17 cellular contexts compared by ENCODE assay signal in the genomic region with DNA sequence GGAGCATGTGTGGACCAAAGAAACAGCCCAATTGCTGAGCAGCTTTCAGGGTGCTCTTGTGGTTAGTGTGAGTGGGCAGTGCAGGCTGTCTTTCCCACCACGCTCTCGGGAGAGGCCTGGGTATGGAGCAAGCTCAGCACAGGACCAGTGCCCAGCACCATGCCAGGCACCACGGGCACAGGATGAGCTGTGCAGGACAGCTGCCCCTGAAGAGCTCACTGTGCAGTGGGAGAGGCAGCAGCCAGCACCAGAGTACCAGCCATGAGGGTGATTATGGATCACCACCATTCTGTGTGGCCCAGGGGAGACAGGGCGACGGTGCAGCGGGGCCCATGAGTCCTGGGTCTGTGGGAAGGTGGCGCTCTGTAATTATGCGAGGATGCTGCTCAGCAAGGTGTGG. TPM values are rescaled to one million over a fixed set of nuclear protein-coding genes. Genes with fewer than 3 reads are reported as not detected.
DNase-seq lines count a peak whose midpoint lies in the region; ATAC-seq and TF ChIP-seq lines count a peak whose summit lies in the region.
"Had no signal": no experiment of that assay in that cellular context is flagged by ENCODE, and none has a peak within 500 bp of the region (broad histone marks: within the 10 kb centered on the region; RNA-seq: fewer than 3 reads in every experiment).

No MANE protein-coding gene starts in this region.

- intact Hi-C loops in activated naive CD4-positive, alpha-beta T cell treated with anti-CD3 and anti-CD28 coated beads for 36 hours (cut with micrococcal nuclease): no loop called here
- intact Hi-C loops in Panc1 (cut with micrococcal nuclease; ENCODE audit: unreplicated experiment): no loop called here
- intact Hi-C loops in left lung (cut with DNase I): no loop called here
- intact Hi-C loops in sciatic nerve (cut with DNase I): no loop called here
- intact Hi-C loops in stomach (cut with DNase I; ENCODE audit: low total_unique reads): no loop called here

- peaks cover 2% of the 10 kb centered on the region for H3K4me1 Mint-ChIP-seq in activated naive CD4-positive, alpha-beta T cell treated with anti-CD3 and anti-CD28 coated beads for 36 hours (ENCODE audit: low read depth)
- H3K4me1 Mint-ChIP-seq in activated T-cell treated with anti-CD3 and anti-CD28 coated beads, Interleukin-2, amount 50 U/mL, for 24 hours (ENCODE audit: low read depth): peaks cover 4% of the 10 kb centered on the region
- H3K4me1 Mint-ChIP-seq: CD8-positive, alpha-beta memory T cell had no signal

- H3K27ac ChIP-seq in Panc1 (ENCODE audit: low read length) (no peak overlapping the region), left lung (no peak overlapping the region), stomach (no peak overlapping the region)
- H3K27ac ChIP-seq: BLaER1 had no signal

- CTCF ChIA-PET in activated naive CD4-positive, alpha-beta T cell treated with anti-CD3 and anti-CD28 coated beads for 36 hours (lab: Charles Lee): no interaction called here
- CTCF ChIA-PET in Panc1 (lab: Charles Lee): no interaction called here

- no peak for TF ChIP-seq EP300 in stomach (IDR thresholded peaks at IDR 0.05)

- no peak overlapping the region for H3K4me3 Mint-ChIP-seq in activated naive CD4-positive, alpha-beta T cell treated with anti-CD3 and anti-CD28 coated beads for 36 hours
- no peak overlapping the region for H3K4me3 Mint-ChIP-seq in activated T-cell treated with anti-CD3 and anti-CD28 coated beads, Interleukin-2, amount 50 U/mL, for 24 hours
- H3K4me3 Mint-ChIP-seq: CD8-positive, alpha-beta memory T cell; GM23338 had no signal

- H3K27ac Mint-ChIP-seq in activated naive CD4-positive, alpha-beta T cell treated with anti-CD3 and anti-CD28 coated beads for 36 hours: no peak overlapping the region
- H3K27ac Mint-ChIP-seq in activated T-cell treated with anti-CD3 and anti-CD28 coated beads, Interleukin-2, amount 50 U/mL, for 24 hours: no peak overlapping the region
- H3K27ac Mint-ChIP-seq: GM23338 had no signal

- H3K9me3 ChIP-seq in Panc1 (ENCODE audit: control insufficient read depth, insufficient read depth, low read depth, low read length) (no peaks in the 10 kb centered on the region), left lung (peaks cover 0 to 3% of the 10 kb centered on the region in 2 donors), stomach (peaks cover 0 to 5% (median 0%) of the 10 kb centered on the region in 4 donors)
- H3K9me3 ChIP-seq: BLaER1 had no signal

- TF ChIP-seq POLR2A in stomach (IDR thresholded peaks at IDR 0.05): no peak

- no peaks in the 10 kb centered on the region for H3K36me3 Mint-ChIP-seq in activated naive CD4-positive, alpha-beta T cell treated with anti-CD3 and anti-CD28 coated beads for 36 hours (ENCODE audit: low read depth)
- no peaks in the 10 kb centered on the region for H3K36me3 Mint-ChIP-seq in activated T-cell treated with anti-CD3 and anti-CD28 coated beads, Interleukin-2, amount 50 U/mL, for 24 hours (ENCODE audit: low read depth)
- H3K36me3 Mint-ChIP-seq: CD8-positive, alpha-beta memory T cell had no signal

- DNase-seq in activated naive CD4-positive, alpha-beta T cell treated with anti-CD3 and anti-CD28 coated beads, Interleukin-2, amount 50 U/mL, for 16 hours: peak; percentile 2
- DNase-seq in activated naive CD4-positive, alpha-beta T cell treated with anti-CD3 and anti-CD28 coated beads for 36 hours: no peak
- DNase-seq in Panc1 (ENCODE audit: low read depth, low spot score): no peak
- DNase-seq in left lung: peak; percentile 5 to 32
- DNase-seq in sciatic nerve (ENCODE audit: low spot score): peak; percentile 25
- DNase-seq in stomach: no peak
- DNase-seq in activated T-cell treated with anti-CD3 and anti-CD28 coated beads, Interleukin-2, amount 50 U/mL, for 24 hours: no peak
- DNase-seq: CD8-positive, alpha-beta memory T cell; DMS79 treated with DMSO at 0.1 percent for 48 hours; KG1; NCI-H1436 treated with DMSO at 0.1 percent for 48 hours; NCI-H2029 treated with DMSO at 0.1 percent for 48 hours; NCI-H2171 treated with DMSO at 0.1 percent for 48 hours; NCI-H748 treated with DMSO at 0.1 percent for 48 hours had no signal

- 0 out of 2 replicates have a peak, but pooled peaks have one; percentile 33 for ATAC-seq in Panc1
- no peak for ATAC-seq in left lung
- ATAC-seq in sciatic nerve: no peak
- no peak for ATAC-seq in GM19324 (IDR thresholded peaks at IDR 0.05; ENCODE audit: low FRiP score, unreplicated experiment)
- ATAC-seq: GM23338 had no signal

- no peaks in the 10 kb centered on the region for H3K4me1 ChIP-seq in Panc1 (ENCODE audit: control insufficient read depth, insufficient read depth, low read length)
- H3K4me1 ChIP-seq in left lung: no peaks in the 10 kb centered on the region
- no peaks in the 10 kb centered on the region for H3K4me1 ChIP-seq in stomach

- no TSS peak for BruUV-seq in Panc1 (replicated peaks; lab: Mats Ljungman, UMichigan)

- H3K4me3 ChIP-seq in Panc1 (ENCODE audit: low read depth in 2 of 2, low read length in 2 of 2) (no peak overlapping the region), left lung (no peak overlapping the region), stomach (no peak overlapping the region)
- H3K4me3 ChIP-seq: BLaER1, GM23338 had no signal

- in situ Hi-C loops in Panc1 (cut with HindIII; ENCODE audit: low pct_unique_long_range_greater_than_20kb, low sequenced_read_pairs): no loop called here

- POLR2A ChIA-PET in Panc1 (lab: Charles Lee): no interaction called here

- H3K27me3 ChIP-seq in Panc1 (ENCODE audit: control insufficient read depth, insufficient read depth, low read length): no peaks in the 10 kb centered on the region
- H3K27me3 ChIP-seq in left lung: peaks cover 0 to 32% of the 10 kb centered on the region in 2 donors
- H3K27me3 ChIP-seq in stomach: no peaks in the 10 kb centered on the region
- H3K27me3 ChIP-seq: BLaER1 had no signal

- H3K9me3 Mint-ChIP-seq in activated naive CD4-positive, alpha-beta T cell treated with anti-CD3 and anti-CD28 coated beads for 36 hours: peaks cover 4% of the 10 kb centered on the region
- peaks cover 5% of the 10 kb centered on the region for H3K9me3 Mint-ChIP-seq in activated T-cell treated with anti-CD3 and anti-CD28 coated beads, Interleukin-2, amount 50 U/mL, for 24 hours
- H3K9me3 Mint-ChIP-seq: GM23338 had no signal

- no peak for TF ChIP-seq CTCF in Panc1 (IDR thresholded peaks at IDR 0.05)
- no peak for TF ChIP-seq CTCF in left lung (IDR thresholded peaks at IDR 0.05)
- no peak for TF ChIP-seq CTCF in stomach (IDR thresholded peaks at IDR 0.05)

- no peaks in the 10 kb centered on the region for H3K36me3 ChIP-seq in Panc1 (ENCODE audit: control insufficient read depth, insufficient read depth, low read length)
- H3K36me3 ChIP-seq in left lung: no peaks in the 10 kb centered on the region
- H3K36me3 ChIP-seq in stomach: peaks cover 0 to 17% (median 8%) of the 10 kb centered on the region in 4 donors
- H3K36me3 ChIP-seq: BLaER1 had no signal

- WGBS in stomach, 5 donors: 90 to 92% (median 92%) methylated on average over 8 of the region's 8 CpGs

- H3K27me3 Mint-ChIP-seq in activated naive CD4-positive, alpha-beta T cell treated with anti-CD3 and anti-CD28 coated beads for 36 hours (ENCODE audit: low read depth): peaks cover 12% of the 10 kb centered on the region
- H3K27me3 Mint-ChIP-seq in activated T-cell treated with anti-CD3 and anti-CD28 coated beads, Interleukin-2, amount 50 U/mL, for 24 hours: peaks cover 39% of the 10 kb centered on the region

RNA-seq across cellular contexts. Expression of gene FAHD2A, which starts 29.7 kb away (rescaled TPM):
- total RNA-seq in activated naive CD4-positive, alpha-beta T cell treated with anti-CD3 and anti-CD28 coated beads for 36 hours: 10 to 100 TPM; 49.3 to 50.7 TPM
- 17.2 TPM for total RNA-seq in Panc1 (2021; ENCODE audit: unreplicated experiment)
- 13.1 TPM for polyA plus RNA-seq in Panc1 (2012; ENCODE audit: insufficient read length)
- total RNA-seq in left lung: 10 to 100 TPM; 23.6 to 26.8 TPM
- total RNA-seq in sciatic nerve: 31.8 TPM
- 10 to 100 TPM; 11.7 to 40.7 (median 14.3) TPM for total RNA-seq in stomach
- 10 to 100 TPM; 26.2 to 31.1 (median 26.6) TPM for polyA plus RNA-seq in stomach

Comparison
In these comparisons a context has a peak if more than half of its experiments do, and no peak if none do; other contexts are left out.
1. DNase-seq: peak in activated naive CD4-positive, alpha-beta T cell treated with anti-CD3 and anti-CD28 coated beads, Interleukin-2, amount 50 U/mL, for 16 hours (single experiment), left lung (2 of 2) and sciatic nerve (single experiment); none in activated naive CD4-positive, alpha-beta T cell treated with anti-CD3 and anti-CD28 coated beads for 36 hours (single experiment), Panc1 (single experiment), stomach (single experiment) and activated T-cell treated with anti-CD3 and anti-CD28 coated beads, Interleukin-2, amount 50 U/mL, for 24 hours (single experiment).